ENCODE assay signal across 8 cellular contexts in genomic region chr2:61854435-61855177, GRCh38. TPM values are rescaled to one million over a fixed set of nuclear protein-coding genes. Genes with fewer than 3 reads are reported as not detected.
DNase-seq lines count a peak whose midpoint lies in the region; ATAC-seq and TF ChIP-seq lines count a peak whose summit lies in the region.

No MANE protein-coding gene starts in this region.

- TF ChIP-seq CTCF in NB4 (IDR thresholded peaks at IDR 0.05; ENCODE audit: low read depth, low read length) (no peak), glutamatergic neuron (IDR thresholded peaks at IDR 0.05; ENCODE audit: partially characterized antibody, unreplicated experiment) (no peak), osteoblast (IDR thresholded peaks at IDR 0.05; ENCODE audit: extremely low read depth, low read depth, low read length) (no peak), thoracic aorta (IDR thresholded peaks at IDR 0.05) (no peak)

- H3K27ac Mint-ChIP-seq in activated naive CD4-positive, alpha-beta T cell treated with anti-CD3 and anti-CD28 coated beads, Interleukin-2, amount 50 U/mL, for 24 hours = peak overlapping the region; percentile 97
- peak overlapping the region; percentile 98 for H3K27ac Mint-ChIP-seq in glutamatergic neuron (ENCODE audit: unreplicated experiment)

- ATAC-seq in HG02571 (IDR thresholded peaks at IDR 0.05; ENCODE audit: unreplicated experiment) = peak; percentile 92
- ATAC-seq in thoracic aorta (ENCODE audit: insufficient number of reproducible peaks, low FRiP score, low read depth) = peak; percentile 99

- DNase-seq in NB4 (ENCODE audit: low read depth) = peak; percentile 99
- peak; percentile 94 for DNase-seq in SK-N-MC (ENCODE audit: low read depth, low spot score)
- DNase-seq in glutamatergic neuron = peak; percentile 83
- peak; percentile 95 for DNase-seq in osteoblast (ENCODE audit: insufficient read length, low spot score, missing footprints)
- peak; percentile 84 for DNase-seq in thoracic aorta (ENCODE audit: low spot score)

- H3K4me1 ChIP-seq in osteoblast (ENCODE audit: insufficient read depth, low read length) = peaks cover 9% of the 10 kb centered on the region
- H3K4me1 ChIP-seq in thoracic aorta (ENCODE audit: control insufficient read depth in 1 of 2, low read depth in 2 of 2) = peaks cover 9 to 15% of the 10 kb centered on the region in 2 donors

- no peaks in the 10 kb centered on the region for H3K9me3 Mint-ChIP-seq in activated naive CD4-positive, alpha-beta T cell treated with anti-CD3 and anti-CD28 coated beads, Interleukin-2, amount 50 U/mL, for 24 hours
- H3K9me3 Mint-ChIP-seq in glutamatergic neuron (ENCODE audit: unreplicated experiment) = peaks cover 6% of the 10 kb centered on the region

- H3K4me3 Mint-ChIP-seq in activated naive CD4-positive, alpha-beta T cell treated with anti-CD3 and anti-CD28 coated beads, Interleukin-2, amount 50 U/mL, for 24 hours = peak overlapping the region; percentile 99
- peak overlapping the region; percentile 96 for H3K4me3 Mint-ChIP-seq in glutamatergic neuron (ENCODE audit: unreplicated experiment)

- no peaks in the 10 kb centered on the region for H3K79me2 ChIP-seq in osteoblast (ENCODE audit: insufficient read depth, low read length)

- peak overlapping the region; percentile 71 for H3K9ac ChIP-seq in SK-N-MC (ENCODE audit: insufficient read length)

- H3K36me3 ChIP-seq in SK-N-MC (ENCODE audit: insufficient read depth, low read length) (no peaks in the 10 kb centered on the region), osteoblast (ENCODE audit: insufficient read depth, low read length) (no peaks in the 10 kb centered on the region), thoracic aorta (no peaks in the 10 kb centered on the region)

- H3K4me2 ChIP-seq in osteoblast (ENCODE audit: insufficient read depth, low read length) = peak overlapping the region; percentile 100

- peaks cover 2% of the 10 kb centered on the region for H3K36me3 Mint-ChIP-seq in activated naive CD4-positive, alpha-beta T cell treated with anti-CD3 and anti-CD28 coated beads, Interleukin-2, amount 50 U/mL, for 24 hours
- no peaks in the 10 kb centered on the region for H3K36me3 Mint-ChIP-seq in glutamatergic neuron (ENCODE audit: unreplicated experiment)

- peak overlapping the region; percentile 99 for H2AFZ ChIP-seq in osteoblast (ENCODE audit: low read length)

- H3K27ac ChIP-seq in SK-N-MC (peak overlapping the region; percentile 37; the same call in 1 of the 2 replicates), osteoblast (ENCODE audit: low read depth, low read length) (peak overlapping the region; percentile 64), thoracic aorta (peak overlapping the region; percentile 86 to 93)

- H3K4me1 Mint-ChIP-seq in activated naive CD4-positive, alpha-beta T cell treated with anti-CD3 and anti-CD28 coated beads, Interleukin-2, amount 50 U/mL, for 24 hours = peaks cover 18% of the 10 kb centered on the region
- peaks cover 2% of the 10 kb centered on the region for H3K4me1 Mint-ChIP-seq in glutamatergic neuron (ENCODE audit: low read depth, unreplicated experiment)

- TF ChIP-seq POLR2A in NB4 (IDR thresholded peaks at IDR 0.05; ENCODE audit: extremely low read depth, insufficient read length) = peak; percentile 31

- H3K9me3 ChIP-seq in SK-N-MC (ENCODE audit: low read depth, low read length) = no peaks in the 10 kb centered on the region
- no peaks in the 10 kb centered on the region for H3K9me3 ChIP-seq in osteoblast (ENCODE audit: low read depth, low read length)
- no peaks in the 10 kb centered on the region for H3K9me3 ChIP-seq in thoracic aorta

- no peaks in the 10 kb centered on the region for H4K20me1 ChIP-seq in osteoblast (ENCODE audit: insufficient read depth, low read length)

- H3K27me3 ChIP-seq in osteoblast (ENCODE audit: insufficient read depth, low read length) (no peaks in the 10 kb centered on the region), thoracic aorta (replicated peaks; ENCODE audit: insufficient read depth) (no peaks in the 10 kb centered on the region)

- no peaks in the 10 kb centered on the region for H3K27me3 Mint-ChIP-seq in activated naive CD4-positive, alpha-beta T cell treated with anti-CD3 and anti-CD28 coated beads, Interleukin-2, amount 50 U/mL, for 24 hours
- peaks cover 3% of the 10 kb centered on the region for H3K27me3 Mint-ChIP-seq in glutamatergic neuron (ENCODE audit: unreplicated experiment)

- H3K4me3 ChIP-seq in GM08714 (ENCODE audit: low read length) (peak overlapping the region; percentile 90), NB4 (ENCODE audit: low read depth, low read length) (peak overlapping the region; percentile 98), SK-N-MC (peak overlapping the region; percentile 91), osteoblast (ENCODE audit: insufficient read depth, low read length) (peak overlapping the region; percentile 98), thoracic aorta (peak overlapping the region; percentile 76)

RNA-seq across cellular contexts. Expression of gene FAM161A, which starts 0.7 kb away (rescaled TPM):
- total RNA-seq in glutamatergic neuron (ENCODE audit: unreplicated experiment) = 13.4 TPM
- total RNA-seq in osteoblast = 3.2 and 3.3 TPM in 2 replicates
- 10 to 100 TPM in 1 of 2 donors, 1 to 10 TPM in 1; 4.6 to 13.8 TPM for total RNA-seq in thoracic aorta

RNA-seq across cellular contexts. Expression of gene CCT4, which starts 33.9 kb away (rescaled TPM):
- 146 TPM for total RNA-seq in glutamatergic neuron (ENCODE audit: unreplicated experiment)
- 116 and 117 TPM in 2 replicates for total RNA-seq in osteoblast
- 10 to 100 TPM; 50.4 to 60.5 TPM for total RNA-seq in thoracic aorta

RNA-seq across cellular contexts. Expression of gene COMMD1, which starts 50.9 kb away (rescaled TPM):
- 48.2 TPM for total RNA-seq in glutamatergic neuron (ENCODE audit: unreplicated experiment)
- 44.5 and 51.8 TPM in 2 replicates for total RNA-seq in osteoblast
- total RNA-seq in thoracic aorta = 10 to 100 TPM; 51.1 to 57.8 TPM

Comparison
In these comparisons a context has a peak if more than half of its experiments do, and no peak if none do; other contexts are left out.
1. Peak in every context shown above with its lines: DNase-seq, ATAC-seq, H3K4me3 ChIP-seq and H3K27ac ChIP-seq.
2. H3K27ac ChIP-seq: peak in every context shown above with its lines; median percentile 90 in thoracic aorta; 64 in osteoblast; 37 in SK-N-MC.